Comparison of ENCODE assay signal across 1 cellular context in the genomic region with DNA sequence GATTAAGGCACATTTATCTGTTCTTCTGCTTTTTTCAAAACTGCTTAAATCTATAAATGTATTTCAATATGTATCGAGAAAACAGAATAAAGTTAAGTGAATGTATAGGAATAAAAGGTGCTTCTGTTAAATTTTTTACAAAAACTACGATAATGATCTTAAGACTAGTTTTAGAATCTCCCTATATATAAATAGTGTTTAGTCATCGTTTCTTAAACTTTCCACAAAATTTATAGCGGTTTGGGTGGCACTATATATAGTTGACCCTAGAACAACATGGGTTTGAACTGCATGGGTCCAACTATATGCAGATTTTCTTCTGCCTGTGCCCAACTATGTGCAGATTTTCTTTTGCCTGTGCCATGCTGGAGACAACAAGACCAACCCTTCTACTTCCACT.
TF ChIP-seq lines count a peak whose summit lies in the region.

No MANE protein-coding gene starts in this region.

TF ChIP-seq in K562, 482 proteins besides CTCF, POLR2A, EP300 and RAD21 (continued from another document):
- TF ChIP-seq, protein P1, sequence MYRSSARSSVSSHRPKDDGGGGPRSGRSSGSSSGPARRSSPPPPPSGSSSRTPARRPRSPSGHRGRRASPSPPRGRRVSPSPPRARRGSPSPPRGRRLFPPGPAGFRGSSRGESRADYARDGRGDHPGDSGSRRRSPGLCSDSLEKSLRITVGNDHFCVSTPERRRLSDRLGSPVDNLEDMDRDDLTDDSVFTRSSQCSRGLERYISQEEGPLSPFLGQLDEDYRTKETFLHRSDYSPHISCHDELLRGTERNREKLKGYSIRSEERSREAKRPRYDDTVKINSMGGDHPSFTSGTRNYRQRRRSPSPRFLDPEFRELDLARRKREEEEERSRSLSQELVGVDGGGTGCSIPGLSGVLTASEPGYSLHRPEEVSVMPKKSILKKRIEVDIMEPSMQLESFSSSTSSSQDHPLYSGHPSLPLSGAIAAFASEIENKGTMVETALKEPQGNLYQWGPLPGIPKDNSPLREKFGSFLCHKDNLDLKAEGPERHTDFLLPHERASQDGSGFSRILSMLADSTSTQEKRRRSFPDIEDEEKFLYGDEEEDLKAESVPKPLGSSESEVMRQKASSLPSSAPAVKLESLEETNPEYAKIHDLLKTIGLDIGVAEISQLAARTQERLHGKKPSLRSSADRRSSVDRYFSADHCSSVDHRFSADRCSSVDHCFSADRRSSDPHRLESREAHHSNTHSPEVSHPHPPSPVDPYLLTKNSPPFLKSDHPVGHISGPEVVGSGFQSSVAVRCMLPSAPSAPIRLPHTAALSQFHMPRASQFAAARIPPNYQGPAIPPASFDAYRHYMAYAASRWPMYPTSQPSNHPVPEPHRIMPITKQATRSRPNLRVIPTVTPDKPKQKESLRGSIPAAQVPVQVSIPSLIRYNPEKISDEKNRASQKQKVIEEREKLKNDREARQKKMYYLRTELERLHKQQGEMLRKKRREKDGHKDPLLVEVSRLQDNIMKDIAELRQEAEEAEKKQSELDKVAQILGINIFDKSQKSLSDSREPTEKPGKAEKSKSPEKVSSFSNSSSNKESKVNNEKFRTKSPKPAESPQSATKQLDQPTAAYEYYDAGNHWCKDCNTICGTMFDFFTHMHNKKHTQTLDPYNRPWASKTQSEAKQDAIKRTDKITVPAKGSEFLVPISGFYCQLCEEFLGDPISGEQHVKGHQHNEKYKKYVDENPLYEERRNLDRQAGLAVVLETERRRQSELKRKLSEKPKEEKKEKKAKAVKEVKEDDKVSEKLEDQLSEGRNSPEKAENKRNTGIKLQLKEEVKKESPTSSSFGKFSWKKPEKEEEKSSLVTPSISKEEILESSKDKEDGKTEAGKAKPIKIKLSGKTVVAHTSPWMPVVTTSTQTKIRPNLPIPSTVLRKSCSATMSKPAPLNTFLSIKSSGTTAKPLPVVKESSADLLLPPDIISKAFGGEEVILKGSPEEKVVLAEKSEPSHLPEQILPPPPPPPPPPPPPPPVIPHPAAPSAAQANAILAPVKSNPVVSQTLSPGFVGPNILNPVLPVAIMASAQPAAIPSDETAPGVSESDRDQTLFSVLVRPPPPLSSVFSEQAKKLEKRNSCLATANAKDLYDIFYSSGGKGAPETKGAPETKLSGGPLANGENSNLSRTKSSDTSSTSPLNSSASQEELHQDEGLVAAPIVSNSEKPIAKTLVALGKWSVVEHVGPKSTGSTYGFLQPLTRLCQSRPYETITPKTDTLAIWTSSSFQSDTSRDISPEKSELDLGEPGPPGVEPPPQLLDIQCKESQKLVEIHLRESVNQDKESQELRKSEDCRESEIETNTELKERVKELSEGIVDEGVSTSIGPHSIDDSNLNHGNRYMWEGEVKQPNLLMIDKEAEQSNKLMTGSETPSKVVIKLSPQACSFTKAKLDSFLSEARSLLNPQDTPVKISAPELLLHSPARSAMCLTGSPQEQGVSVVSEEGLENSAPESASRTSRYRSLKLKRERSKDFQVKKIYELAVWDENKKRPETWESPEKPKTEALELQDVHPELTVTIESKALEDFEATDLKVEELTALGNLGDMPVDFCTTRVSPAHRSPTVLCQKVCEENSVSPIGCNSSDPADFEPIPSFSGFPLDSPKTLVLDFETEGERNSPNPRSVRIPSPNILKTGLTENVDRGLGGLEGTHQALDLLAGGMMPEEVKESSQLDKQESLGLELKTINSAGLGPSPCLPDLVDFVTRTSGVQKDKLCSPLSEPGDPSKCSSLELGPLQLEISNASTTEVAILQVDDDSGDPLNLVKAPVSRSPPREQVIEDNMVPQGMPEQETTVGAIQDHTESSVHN (IDR thresholded peaks at IDR 0.05; ENCODE audit: borderline replicate concordance in 1 of 2, low read depth in 1 of 2), result no peak
- TF ChIP-seq NR2C2 (CRISPR knock-in tag; IDR thresholded peaks at IDR 0.05) (no peak), NR2C2 (tag; IDR thresholded peaks at IDR 0.05) (no peak), ZNF316 (IDR thresholded peaks at IDR 0.05) (peak; percentile 44), C11orf30 (IDR thresholded peaks at IDR 0.05; ENCODE audit: low read depth) (peak; percentile 28; the same call in 1 of the 2 replicates), RAD51 (IDR thresholded peaks at IDR 0.05; ENCODE audit: borderline replicate concordance, low read depth) (no peak)
